Comparison of ENCODE assay signal across 1 cellular context in the genomic region with DNA sequence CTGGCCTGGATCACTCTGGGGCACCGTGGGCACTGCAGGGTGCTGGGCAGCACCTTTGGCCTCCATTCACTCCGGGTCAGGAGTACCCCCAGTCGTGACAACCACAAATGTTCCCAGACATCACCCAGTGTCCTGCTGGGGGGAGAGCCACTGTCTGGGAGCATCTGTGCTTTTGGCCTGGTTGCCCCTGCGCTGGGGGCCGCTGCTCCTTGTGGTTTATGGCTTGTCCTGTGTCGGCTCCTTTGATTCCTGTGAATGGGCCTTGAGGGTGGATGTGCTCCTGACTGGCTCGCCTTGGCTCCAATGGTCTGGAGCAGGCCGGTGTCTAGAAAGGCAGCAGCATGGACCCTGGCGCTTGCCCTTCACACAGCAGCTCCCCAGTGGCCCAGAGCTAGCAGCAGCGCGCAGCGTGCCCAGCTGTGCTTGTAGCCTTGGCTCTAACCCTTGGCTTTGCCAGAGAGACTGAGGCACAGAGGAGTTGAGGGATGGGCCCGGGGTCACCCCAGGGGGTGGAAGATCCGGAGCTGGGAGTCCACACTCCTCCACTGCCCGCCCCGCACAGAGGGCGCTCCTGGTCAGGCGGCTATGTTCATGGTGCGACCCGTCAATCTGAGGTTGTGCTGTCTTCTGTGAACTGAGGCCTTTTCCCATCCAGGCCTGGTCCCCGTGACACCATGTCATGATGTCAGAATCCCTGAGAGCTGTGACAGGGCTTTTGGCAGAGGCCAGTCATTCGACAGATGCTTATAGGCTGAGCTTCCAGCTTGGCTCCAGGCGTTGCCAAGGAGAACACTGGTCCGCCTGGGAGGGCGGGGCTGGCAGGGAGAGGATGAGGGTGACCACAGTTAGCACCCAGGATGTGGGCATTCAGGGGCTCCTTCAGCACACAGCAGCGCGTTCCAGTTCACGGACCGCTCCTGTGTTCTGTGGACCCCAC.
TF ChIP-seq lines count a peak whose summit lies in the region.

No MANE protein-coding gene starts in this region.

TF ChIP-seq in GM12878, 131 proteins besides CTCF, POLR2A, EP300 and RAD21:
- TF ChIP-seq IKZF1 (conservative IDR thresholded peaks at IDR 0.05) (no peak), TCF3 (IDR thresholded peaks at IDR 0.05; ENCODE audit: borderline replicate concordance, insufficient read depth, low read depth, low read length) (no peak), ESRRA (IDR thresholded peaks at IDR 0.05; ENCODE audit: low read length) (no peak), MEF2A (IDR thresholded peaks at IDR 0.05; ENCODE audit: insufficient read depth, low read depth, low read length) (no peak)
